ENCODE assay signal across 18 cellular contexts in genomic region chr2:190210471-190210870, GRCh38.
"Had no signal": no experiment of that assay in that cellular context is flagged by ENCODE, and none has a peak within 500 bp of the region (broad histone marks: within the 10 kb centered on the region; RNA-seq: fewer than 3 reads in every experiment).

No MANE protein-coding gene starts in this region.

- ATAC-seq: effector memory CD8-positive, alpha-beta T cell; esophagus mucosa; natural killer cell had no signal

- H3K4me3 ChIP-seq: prostate gland, spleen, thoracic aorta, upper lobe of left lung had no signal

- DNase-seq: activated CD4-positive, alpha-beta memory T cell treated with anti-CD3 and anti-CD28 coated beads for 36 hours; activated CD4-positive, alpha-beta T cell treated with anti-CD3 and anti-CD28 coated beads for 4 hours; activated CD4-positive, CD25-positive, alpha-beta regulatory T cell; activated effector memory CD4-positive, alpha-beta T cell treated with anti-CD3 and anti-CD28 coated beads, Interleukin-2, amount 50 U/mL, for 16 hours; activated naive CD4-positive, alpha-beta T cell treated with anti-CD3 and anti-CD28 coated beads, Interleukin-2, amount 10 ng/mL, durations not matched to agents 7 days and 5 days; activated T-cell treated with anti-CD3 and anti-CD28 coated beads for 4 hours; anterior cingulate cortex; effector memory CD8-positive, alpha-beta T cell; midbrain; natural killer cell; spleen; stimulated activated CD4-positive, alpha-beta T cell treated with anti-CD3 and anti-CD28 coated beads, Interleukin-4, amount 100 ng/mL, for 1 hour; stimulated activated naive CD4-positive, alpha-beta T cell; T-helper 9 cell; upper lobe of left lung had no signal
